ENCODE assay signal across 9 cellular contexts in the genomic region with DNA sequence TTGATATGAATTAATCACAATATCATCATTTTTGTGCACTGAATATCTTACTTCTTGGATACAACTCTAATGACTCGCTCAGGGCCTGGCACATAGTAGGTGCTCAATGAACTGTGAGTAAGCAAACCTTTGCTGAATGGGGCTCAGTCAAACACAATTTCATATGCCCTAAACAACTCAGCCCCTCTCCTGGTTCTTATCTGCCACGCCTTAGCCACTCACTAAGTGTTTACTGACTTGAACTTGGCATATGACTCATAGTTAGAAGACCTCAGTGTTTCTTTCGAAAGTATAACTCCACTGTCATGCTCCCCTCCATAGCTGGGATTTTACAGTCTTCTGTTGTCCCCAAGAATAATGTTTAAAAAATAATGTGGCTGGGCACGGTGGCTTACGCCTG. TPM values are rescaled to one million over a fixed set of nuclear protein-coding genes. Genes with fewer than 3 reads are reported as not detected.
DNase-seq lines count a peak whose midpoint lies in the region; ATAC-seq, FAIRE-seq and TF ChIP-seq lines count a peak whose summit lies in the region.
"Had no signal": no experiment of that assay in that cellular context is flagged by ENCODE, and none has a peak within 500 bp of the region (broad histone marks: within the 10 kb centered on the region; RNA-seq: fewer than 3 reads in every experiment).

No MANE protein-coding gene starts in this region.

- peaks cover 33% of the 10 kb centered on the region for H3K4me1 ChIP-seq in A549
- peaks cover 40% of the 10 kb centered on the region for H3K4me1 ChIP-seq in RWPE2 (ENCODE audit: insufficient read depth, poor library complexity, severe bottlenecking)

- H3K9me3 Mint-ChIP-seq in WTC11 = peaks cover 7% of the 10 kb centered on the region

- H3K36me3 Mint-ChIP-seq in WTC11 = no peaks in the 10 kb centered on the region

- no peaks in the 10 kb centered on the region for H3K9me3 ChIP-seq in A549
- H3K9me3 ChIP-seq in RWPE2 (ENCODE audit: severe bottlenecking) = no peaks in the 10 kb centered on the region
- H3K9me3 ChIP-seq: suprapubic skin had no signal

- TF ChIP-seq RAD21 in A549 (conservative IDR thresholded peaks at IDR 0.05 in 1 of 2, IDR thresholded peaks at IDR 0.05 in 1 of 2) = no peak

- DNase-seq in A549 (ENCODE audit: low read depth in 1 of 2, low spot score in 1 of 2) = peak; percentile 77 to 87
- peak; percentile 61 for DNase-seq in GM19240 (ENCODE audit: insufficient read length, low spot score)
- DNase-seq in RWPE2 (ENCODE audit: low spot score) = no peak
- DNase-seq in epithelial cell of prostate (ENCODE audit: low read depth, low spot score) = peak; percentile 76
- no peak for DNase-seq in WTC11 (ENCODE audit: low spot score)

- H3K4me1 Mint-ChIP-seq in WTC11 = peaks cover 14% of the 10 kb centered on the region

- H3K4me2 ChIP-seq in A549 = peak overlapping the region; percentile 5

- CTCF ChIA-PET in A549 (lab: Yijun Ruan, JAX) (interaction anchor here (1.8 to 14.7 kb wide), 5 partner anchors 10 to 199 kb away, joined by 10 to 748 read pairs (median 15); no protein-coding TSS in a partner anchor), WTC11 (lab: Charles Lee) (interaction anchor here (1.7 to 5.0 kb wide), 2 partner anchors 41 to 200 kb away, joined by 3 to 28 read pairs; no protein-coding TSS in a partner anchor)

- no peak overlapping the region for H3K27ac Mint-ChIP-seq in WTC11

- no peaks in the 10 kb centered on the region for H3K27me3 ChIP-seq in RWPE2 (ENCODE audit: insufficient read depth, poor library complexity, severe bottlenecking)

- H3K27me3 Mint-ChIP-seq in WTC11 (ENCODE audit: low read depth) = no peaks in the 10 kb centered on the region; the same call in 1 of the 2 replicates

- POLR2A ChIA-PET in A549 (lab: Yijun Ruan, JAX) (no interaction called here), WTC11 (lab: Charles Lee) (no interaction called here)

- H3K27ac ChIP-seq in A549 = peak overlapping the region; percentile 61 to 82
- H3K27ac ChIP-seq in RWPE2 (ENCODE audit: poor library complexity, severe bottlenecking) = peak overlapping the region; percentile 42
- peak overlapping the region; percentile 67 for H3K27ac ChIP-seq in epithelial cell of prostate
- H3K27ac ChIP-seq: suprapubic skin had no signal

- no peak overlapping the region for H3K4me3 ChIP-seq in A549
- no peak overlapping the region for H3K4me3 ChIP-seq in RWPE2 (ENCODE audit: severe bottlenecking)
- H3K4me3 ChIP-seq: suprapubic skin had no signal

- TF ChIP-seq CTCF in A549 (IDR thresholded peaks at IDR 0.05) (no peak), RWPE2 (IDR thresholded peaks at IDR 0.05; ENCODE audit: poor library complexity, severe bottlenecking) (no peak), WTC11 (IDR thresholded peaks at IDR 0.05) (no peak)

- no peaks in the 10 kb centered on the region for H3K36me3 ChIP-seq in RWPE2 (ENCODE audit: low read depth)
- H3K36me3 ChIP-seq: suprapubic skin had no signal

- 15% methylated on average over 5 of the region's 5 CpGs for WGBS in A549 (ENCODE audit: missing lambda C conversion rate)

- no peak overlapping the region for H3K4me3 Mint-ChIP-seq in WTC11

- no peak for TF ChIP-seq POLR2A in A549 (IDR thresholded peaks at IDR 0.05; ENCODE audit: low read length)

- TF ChIP-seq EP300 in A549 (IDR thresholded peaks at IDR 0.05) = no peak

- peak; percentile 79 to 86; a peak in 5 of 6 replicates for ATAC-seq in A549
- ATAC-seq in RWPE2 (ENCODE audit: low read depth) = peak; percentile 73
- ATAC-seq in WTC11 = no peak
- no peak for ATAC-seq in HG02840 (IDR thresholded peaks at IDR 0.05; ENCODE audit: low FRiP score, unreplicated experiment)
- ATAC-seq in GM19397 (IDR thresholded peaks at IDR 0.05; ENCODE audit: unreplicated experiment) = no peak
- ATAC-seq in HG03520 (IDR thresholded peaks at IDR 0.05; ENCODE audit: unreplicated experiment) = no peak

- no peak for FAIRE-seq in A549 (lab: Jason Lieb, UNC)

TF ChIP-seq in A549, 52 proteins besides CTCF, POLR2A, EP300 and RAD21:
- no peak for TF ChIP-seq SMC3 (IDR thresholded peaks at IDR 0.05)
- no peak for TF ChIP-seq MAZ (IDR thresholded peaks at IDR 0.05; ENCODE audit: borderline replicate concordance, low read depth, low read length)
- peak; percentile 47 for TF ChIP-seq MAX (IDR thresholded peaks at IDR 0.05)
- TF ChIP-seq FOSL2 (IDR thresholded peaks at IDR 0.05) = peak; percentile 60
- TF ChIP-seq FOSL2 (CRISPR knock-in tag; IDR thresholded peaks at IDR 0.05) = peak; percentile 94
- peak; percentile 21 for TF ChIP-seq MAFK (IDR thresholded peaks at IDR 0.05; ENCODE audit: partially characterized antibody)
- no peak for TF ChIP-seq HOXB13 (CRISPR knock-in tag; IDR thresholded peaks at IDR 0.05; ENCODE audit: low read depth)

TF ChIP-seq in WTC11, 78 proteins besides CTCF, POLR2A, EP300 and RAD21 (continues in another document):
- TF ChIP-seq TEAD4 (CRISPR knock-in tag; IDR thresholded peaks at IDR 0.05) (no peak), EMX1 (CRISPR knock-in tag; IDR thresholded peaks at IDR 0.05) (no peak), CDX4 (CRISPR knock-in tag; IDR thresholded peaks at IDR 0.05; ENCODE audit: borderline replicate concordance) (no peak), KAT7 (CRISPR knock-in tag; IDR thresholded peaks at IDR 0.05; ENCODE audit: borderline replicate concordance) (no peak), ZNF138 (CRISPR knock-in tag; conservative IDR thresholded peaks at IDR 0.05) (no peak), ATF6 (CRISPR knock-in tag; IDR thresholded peaks at IDR 0.05) (no peak), MXD4 (CRISPR knock-in tag; IDR thresholded peaks at IDR 0.05; ENCODE audit: borderline replicate concordance) (no peak), OVOL2 (CRISPR knock-in tag; IDR thresholded peaks at IDR 0.05; ENCODE audit: borderline replicate concordance) (no peak)
- TF ChIP-seq, protein P1, sequence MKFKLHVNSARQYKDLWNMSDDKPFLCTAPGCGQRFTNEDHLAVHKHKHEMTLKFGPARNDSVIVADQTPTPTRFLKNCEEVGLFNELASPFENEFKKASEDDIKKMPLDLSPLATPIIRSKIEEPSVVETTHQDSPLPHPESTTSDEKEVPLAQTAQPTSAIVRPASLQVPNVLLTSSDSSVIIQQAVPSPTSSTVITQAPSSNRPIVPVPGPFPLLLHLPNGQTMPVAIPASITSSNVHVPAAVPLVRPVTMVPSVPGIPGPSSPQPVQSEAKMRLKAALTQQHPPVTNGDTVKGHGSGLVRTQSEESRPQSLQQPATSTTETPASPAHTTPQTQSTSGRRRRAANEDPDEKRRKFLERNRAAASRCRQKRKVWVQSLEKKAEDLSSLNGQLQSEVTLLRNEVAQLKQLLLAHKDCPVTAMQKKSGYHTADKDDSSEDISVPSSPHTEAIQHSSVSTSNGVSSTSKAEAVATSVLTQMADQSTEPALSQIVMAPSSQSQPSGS (CRISPR knock-in tag; IDR thresholded peaks at IDR 0.05; ENCODE audit: borderline replicate concordance, low read depth) = no peak
- TF ChIP-seq, protein P2, sequence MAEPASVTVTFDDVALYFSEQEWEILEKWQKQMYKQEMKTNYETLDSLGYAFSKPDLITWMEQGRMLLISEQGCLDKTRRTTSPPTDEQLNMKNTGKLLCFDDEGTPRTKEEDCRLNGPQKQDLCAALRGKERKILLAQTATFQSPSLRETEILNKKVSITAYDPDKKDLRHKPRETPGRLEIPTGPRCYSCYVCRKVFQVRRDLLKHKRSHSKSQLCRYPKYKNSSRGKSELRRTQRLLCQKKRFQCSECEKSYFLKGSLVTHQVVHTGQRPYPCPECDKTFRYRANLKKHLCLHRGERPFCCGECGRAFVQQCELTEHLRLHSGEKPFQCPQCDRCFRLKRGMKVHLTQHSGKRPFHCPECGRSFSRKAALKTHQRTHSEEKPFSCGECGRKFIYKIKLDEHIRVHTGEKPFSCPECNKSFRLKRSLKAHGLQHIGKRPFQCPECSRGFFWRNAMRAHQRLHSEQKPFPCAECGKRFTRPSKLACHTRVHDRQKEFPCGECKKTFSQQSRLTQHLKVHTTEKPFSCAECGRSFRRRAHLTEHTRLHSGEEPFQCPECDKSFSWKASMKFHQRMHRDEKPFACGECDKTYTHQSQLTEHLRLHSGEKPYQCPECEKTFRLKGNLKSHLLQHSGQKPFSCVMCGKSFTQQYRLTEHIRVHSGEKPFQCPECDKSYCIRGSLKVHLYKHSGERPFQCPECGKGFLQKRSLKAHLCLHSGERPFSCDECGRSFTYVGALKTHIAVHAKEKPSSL (CRISPR knock-in tag; conservative IDR thresholded peaks at IDR 0.05) = no peak

RNA-seq across cellular contexts. Expression of gene IFNLR1, which starts 4.8 kb away (rescaled TPM):
- polyA plus RNA-seq in A549 (2011; rRNA removed) (1.3 and 1.7 TPM in 2 replicates), A549 (2017; fragmentation: RNase III; extraction: RNeasy Plus Mini Kit Qiagen cat#74134 plus additional on column Dnase treatment) (0.76 to 0.84 TPM (median 0.78 TPM) in 3 replicates)
- 0.74 and 1.1 TPM in 2 replicates for polyA plus RNA-seq in A549 (2012; cell fraction: cytosol; rRNA removed)
- polyA plus RNA-seq in A549 (2012; cell fraction: nucleus; rRNA removed) = 0.88 and 0.92 TPM in 2 replicates
- 2.3 and 2.6 TPM in 2 replicates for polyA minus RNA-seq in A549 (2011; rRNA and poly(A)+ RNA removed)
- total RNA-seq in WTC11 (2021) = 6.6 to 7.9 TPM (median 7.7 TPM) in 3 replicates

RNA-seq across cellular contexts. Expression of gene IL22RA1, which starts 48.9 kb away (rescaled TPM):
- polyA plus RNA-seq in A549 (2011; rRNA removed) = 1.7 and 2.1 TPM in 2 replicates
- polyA plus RNA-seq in A549 (2012; cell fraction: cytosol; rRNA removed) = 2.4 and 2.5 TPM in 2 replicates
- 5.0 and 5.3 TPM in 2 replicates for polyA plus RNA-seq in A549 (2012; cell fraction: nucleus; rRNA removed)
- 1.2 to 1.5 TPM (median 1.4 TPM) in 3 replicates for polyA plus RNA-seq in A549 (2017; fragmentation: RNase III; extraction: RNeasy Plus Mini Kit Qiagen cat#74134 plus additional on column Dnase treatment)
- polyA minus RNA-seq in A549 (2011; rRNA and poly(A)+ RNA removed) = 1.6 and 2.0 TPM in 2 replicates
- 0.14 to 0.28 TPM (median 0.25 TPM) in 3 replicates for total RNA-seq in WTC11 (2021)

Comparison
In these comparisons a context has a peak if more than half of its experiments do, and no peak if none do; other contexts are left out.
1. ATAC-seq: peak in A549 (2 of 2) and RWPE2 (single experiment); none in WTC11 (single experiment), HG02840 (single experiment), GM19397 (single experiment) and HG03520 (single experiment).
2. DNase-seq: peak in A549 (2 of 2), GM19240 (single experiment) and epithelial cell of prostate (single experiment); none in RWPE2 (single experiment) and WTC11 (single experiment).
3. Of the 8 proteins assayed by ChIP-seq in both WTC11 and A549: peak only in WTC11: none; only in A549: MAX; in both: none; in neither: 7.
4. Peak in every context shown above with its lines, with median percentiles within 50 percentile points of each other: H3K27ac ChIP-seq.